In the genomic region with DNA sequence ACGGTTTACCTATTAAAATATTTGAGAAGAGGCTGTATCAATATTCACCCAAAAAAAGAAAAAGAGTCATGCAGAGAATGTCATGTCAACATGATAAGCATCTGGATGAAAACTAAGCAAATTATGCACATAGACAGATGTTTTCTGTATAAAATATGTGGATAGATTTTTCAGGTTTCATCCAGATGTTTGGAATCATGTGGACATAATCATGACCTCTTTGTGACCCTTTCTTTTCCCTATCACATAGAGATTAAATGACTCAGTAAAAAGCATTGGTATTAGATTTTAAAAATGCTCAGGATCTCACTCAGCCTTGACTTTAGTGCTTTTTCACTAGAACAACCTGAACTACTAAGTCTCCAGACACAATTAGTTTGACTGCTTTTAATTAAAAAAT, we compare ENCODE assay signal across 19 cellular contexts.
"Had no signal": no experiment of that assay in that cellular context is flagged by ENCODE, and none has a peak within 500 bp of the region (broad histone marks: within the 10 kb centered on the region; RNA-seq: fewer than 3 reads in every experiment).

No MANE protein-coding gene starts in this region.

- H3K79me2 ChIP-seq: hepatocyte had no signal

- ATAC-seq: effector memory CD8-positive, alpha-beta T cell; gastroesophageal sphincter; mucosa of descending colon; natural killer cell; sciatic nerve; stimulated activated memory B cell treated with anti-CD40 and anti-IgM and Interleukin-4, amounts not matched to agents 10 μg/mL and 1 μg/mL and 100 μg/mL, for 72 hours had no signal

- H3K4me1 ChIP-seq: spleen had no signal

- H3K27ac ChIP-seq: epithelial cell of prostate, esophagus muscularis mucosa, gastroesophageal sphincter, hepatocyte, spleen, stomach, thoracic aorta, transverse colon had no signal

- H3K4me2 ChIP-seq: hepatocyte had no signal

- H3K4me3 ChIP-seq: esophagus muscularis mucosa, gastroesophageal sphincter, hepatocyte, mucosa of descending colon, spleen, stomach, thoracic aorta, transverse colon had no signal

- H3K9me3 ChIP-seq: esophagus muscularis mucosa, gastroesophageal sphincter, mucosa of descending colon, spleen, stomach, thoracic aorta, transverse colon had no signal

- H2AFZ ChIP-seq: hepatocyte had no signal

- DNase-seq: effector memory CD8-positive, alpha-beta T cell; kidney glomerular epithelial cell; mucosa of descending colon; natural killer cell; posterior cingulate gyrus; spleen; stimulated activated CD4-positive, alpha-beta T cell treated with anti-CD3 and anti-CD28 coated beads, Interleukin-15, amount 100 ng/mL, for 24 hours; stimulated activated CD4-positive, alpha-beta T cell treated with anti-CD3 and anti-CD28 coated beads, Interleukin-1b, Interleukin-23, amount 100 ng/mL, for 48 hours; stimulated activated CD4-positive, alpha-beta T cell treated with anti-CD3 and anti-CD28 coated beads, Interleukin-4, amount 100 ng/mL, for 24 hours; stomach; substantia nigra; transverse colon had no signal

- H3K36me3 ChIP-seq: esophagus muscularis mucosa, gastroesophageal sphincter, spleen, stomach, thoracic aorta, transverse colon had no signal

- H3K27me3 ChIP-seq: esophagus muscularis mucosa, gastroesophageal sphincter, hepatocyte, spleen, stomach, transverse colon had no signal
